Comparison of ENCODE assay signal across 24 cellular contexts in the genomic region with DNA sequence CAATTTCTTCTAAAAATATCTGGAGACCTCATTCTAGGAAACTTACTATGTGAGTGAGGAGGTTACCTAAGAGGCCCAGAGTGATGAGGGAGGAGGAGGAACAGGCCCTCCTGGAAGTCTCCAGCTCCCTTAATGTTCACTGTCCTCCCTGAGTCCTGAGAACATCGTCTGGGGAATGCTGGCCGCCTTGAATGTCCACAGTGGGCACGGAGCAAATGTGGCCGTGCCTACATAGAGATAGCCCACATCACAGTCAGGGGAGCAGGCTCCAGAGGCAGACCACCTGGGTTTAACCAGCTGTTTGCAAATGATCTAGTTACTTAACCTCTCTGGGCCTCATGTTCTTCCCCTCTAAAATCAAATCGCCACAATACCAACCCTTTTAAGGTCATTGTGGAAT.
A peak's percentile ranks its signal among the peaks of the same experiment; 100 is the strongest.
DNase-seq lines count a peak whose midpoint lies in the region; ATAC-seq, FAIRE-seq and TF ChIP-seq lines count a peak whose summit lies in the region.
"Had no signal": no experiment of that assay in that cellular context is flagged by ENCODE, and none has a peak within 500 bp of the region (broad histone marks: within the 10 kb centered on the region; RNA-seq: fewer than 3 reads in every experiment).

No MANE protein-coding gene starts in this region.

- H3K4me3 ChIP-seq in IMR-90 (ENCODE audit: insufficient read depth, low read depth, low read length) (no peak overlapping the region), H1 (ENCODE audit: extremely low read depth in 1 of 4, insufficient read depth in 2 of 4, low read depth in 3 of 4, low read length in 4 of 4) (no peak overlapping the region)
- H3K4me3 ChIP-seq: A549, GM23338, HAP-1 had no signal

- peaks cover 20% of the 10 kb centered on the region for H3K4me1 Mint-ChIP-seq in nephron

- H3K4me2 ChIP-seq in IMR-90 (ENCODE audit: low read depth, low read length) (no peak overlapping the region), H1 (ENCODE audit: insufficient read depth in 1 of 2, low read depth in 2 of 2, low read length in 2 of 2) (no peak overlapping the region)
- H3K4me2 ChIP-seq: A549, GM23338, KMS-11 had no signal

- H3K23me2 ChIP-seq in H1 (ENCODE audit: low read depth, low read length) = no peaks in the 10 kb centered on the region

- H2AFZ ChIP-seq in IMR-90 (replicated peaks; ENCODE audit: low read length, poor library complexity) = peak overlapping the region; percentile 49
- no peak overlapping the region for H2AFZ ChIP-seq in H1 (ENCODE audit: low read length)
- H2AFZ ChIP-seq: GM23338 had no signal

- dilution Hi-C loops in IMR-90 (cut with HindIII; ENCODE audit: low sequenced_read_pairs, unreplicated experiment) = no loop called here

- peaks cover 2% of the 10 kb centered on the region; the same call in 1 of the 2 replicates for H3K4me1 ChIP-seq in IMR-90 (ENCODE audit: control insufficient read depth, insufficient read depth, low read length)
- peaks cover 0 to 5% (median 1%) of the 10 kb centered on the region in 4 experiments; a peak in 1 of 7 replicates for H3K4me1 ChIP-seq in H1 (replicated peaks in 1 of 4; ENCODE audit: control insufficient read depth in 3 of 4, insufficient read depth in 4 of 4, low read length in 3 of 4)
- H3K4me1 ChIP-seq: A549 had no signal

- no peak overlapping the region for H3K14ac ChIP-seq in IMR-90 (replicated peaks; ENCODE audit: low read depth, low read length)
- H3K14ac ChIP-seq in H1 (ENCODE audit: insufficient read length) = no peak overlapping the region

- no CpG with 5 or more reads among the region's 5 CpGs for WGBS in IMR-90 (ENCODE audit: extremely low coverage in 2 of 2, insufficient read length in 1 of 2), 2 experiments
- WGBS in H1 (ENCODE audit: extremely low coverage in 1 of 2, insufficient coverage in 1 of 2, insufficient read length in 1 of 2, insufficient replicate concordance in 2 of 2, low coverage in 1 of 2, low lambda C conversion rate in 2 of 2, missing lambda C conversion rate in 1 of 2), 2 experiments = 91% methylated on average over 5 of the region's 5 CpGs; no CpG with 5 or more reads in 1 of the 2 experiments

- H3K79me1 ChIP-seq in IMR-90 (ENCODE audit: low read depth in 1 of 2, low read length in 2 of 2) = no peaks in the 10 kb centered on the region
- no peaks in the 10 kb centered on the region for H3K79me1 ChIP-seq in H1 (ENCODE audit: low read depth, low read length)

- H2BK20ac ChIP-seq in IMR-90 (ENCODE audit: low read depth, low read length) = no peak overlapping the region
- no peak overlapping the region for H2BK20ac ChIP-seq in H1 (ENCODE audit: low read length)

- H2BK5ac ChIP-seq in IMR-90 (ENCODE audit: low read depth, low read length, poor library complexity, severe bottlenecking) (no peak overlapping the region), H1 (ENCODE audit: low read depth, low read length) (no peak overlapping the region)

- H3K27me3 Mint-ChIP-seq in nephron (ENCODE audit: low read depth) = no peaks in the 10 kb centered on the region

- no peaks in the 10 kb centered on the region for H3K9me3 Mint-ChIP-seq in nephron
- H3K9me3 Mint-ChIP-seq: GM23338, HFFc6 had no signal

- peaks cover 7% of the 10 kb centered on the region; the same call in 1 of the 2 replicates for H3K9me1 ChIP-seq in IMR-90 (ENCODE audit: insufficient read depth, low read length)

- H3K23ac ChIP-seq in IMR-90 (ENCODE audit: low read depth, low read length) (no peak overlapping the region), H1 (ENCODE audit: insufficient read length) (no peak overlapping the region)

- no peak for TF ChIP-seq EP300 in H1 (IDR thresholded peaks at IDR 0.05; ENCODE audit: borderline replicate concordance in 1 of 2, low read depth in 2 of 2, low read length in 2 of 2)

- intact Hi-C loops in IMR-90 (cut with micrococcal nuclease) = loop anchor here (5.0 kb wide), 1 partner anchor 34 kb away; no protein-coding TSS in a partner anchor

- H3K27ac ChIP-seq in IMR-90 (ENCODE audit: insufficient read depth, low read length) = no peak overlapping the region
- H3K27ac ChIP-seq in H1 (ENCODE audit: low read depth, low read length) = no peak overlapping the region
- H3K27ac ChIP-seq: A549, KMS-11 had no signal

- no peak for DNase-seq in IMR-90
- no peak for DNase-seq in H1 (ENCODE audit: low read depth in 1 of 2, low spot score in 2 of 2)
- DNase-seq in middle frontal gyrus (ENCODE audit: extremely low spot score, low spot score) = no peak
- no peak for DNase-seq in epidermal melanocyte (ENCODE audit: insufficient read length, low spot score)
- DNase-seq in omental fat pad (ENCODE audit: low spot score) = no peak
- no peak for DNase-seq in LoVo (ENCODE audit: low spot score)
- DNase-seq: AML-193, HFFc6, NCI-H1092, NCI-H1417 treated with DMSO at 0.1 percent for 48 hours, NCI-H187, NCI-H2081 treated with DMSO at 0.1 percent for 48 hours, NCI-H2171, NCI-H226, NCI-H510A, NCI-H69, RPMI8226, SHP77 treated with DMSO at 0.1 percent for 48 hours had no signal

- H3K36me3 Mint-ChIP-seq in nephron (ENCODE audit: low read depth) = no peaks in the 10 kb centered on the region

- H3K18ac ChIP-seq in IMR-90 (ENCODE audit: low read depth, low read length) = no peak overlapping the region
- H3K18ac ChIP-seq in H1 (ENCODE audit: extremely low read depth, low read length) = no peak overlapping the region

- peak overlapping the region in 2 of 3 experiments; percentile 5 to 27 for H3K27ac Mint-ChIP-seq in nephron
- H3K27ac Mint-ChIP-seq: GM23338, HFFc6 had no signal

- POLR2A ChIA-PET in IMR-90 (lab: Charles Lee; ENCODE audit: unreplicated experiment) = no interaction called here
- POLR2A ChIA-PET in H1 (lab: Charles Lee; ENCODE audit: partially characterized antibody) = no interaction called here

- H3K9me3 ChIP-seq in IMR-90 (ENCODE audit: control insufficient read depth, insufficient read depth, low read length) (no peaks in the 10 kb centered on the region), H1 (ENCODE audit: insufficient read depth in 2 of 2, low read depth in 1 of 2, low read length in 1 of 2) (no peaks in the 10 kb centered on the region)
- H3K9me3 ChIP-seq: A549, HAP-1 had no signal

- no peak for TF ChIP-seq CTCF in IMR-90 (conservative IDR thresholded peaks at IDR 0.05; ENCODE audit: low read depth, low read length)
- TF ChIP-seq CTCF in H1 (IDR thresholded peaks at IDR 0.05; ENCODE audit: control extremely low read depth in 1 of 3, insufficient read depth in 1 of 3, low read depth in 1 of 3, low read length in 3 of 3) = no peak
- TF ChIP-seq CTCF in nephron (IDR thresholded peaks at IDR 0.05; ENCODE audit: unreplicated experiment in 3 of 3) = no peak
- TF ChIP-seq CTCF in omental fat pad (IDR thresholded peaks at IDR 0.05) = no peak

- no peak overlapping the region for H4K91ac ChIP-seq in IMR-90 (ENCODE audit: insufficient read depth, low read depth, low read length)
- H4K91ac ChIP-seq in H1 (replicated peaks; ENCODE audit: insufficient read length, low read length) = no peak overlapping the region

- H4K20me1 ChIP-seq in IMR-90 (ENCODE audit: insufficient read depth, low read length) = no peaks in the 10 kb centered on the region
- no peaks in the 10 kb centered on the region for H4K20me1 ChIP-seq in H1 (replicated peaks in 1 of 2; ENCODE audit: control insufficient read depth in 1 of 2, insufficient read depth in 2 of 2, low read length in 2 of 2)

- H3K56ac ChIP-seq in IMR-90 (ENCODE audit: extremely low read depth, insufficient read depth, low read length) (no peak overlapping the region), H1 (replicated peaks; ENCODE audit: insufficient read length, low read depth, low read length) (no peak overlapping the region)

- TF ChIP-seq POLR2A in IMR-90 (IDR thresholded peaks at IDR 0.05; ENCODE audit: low read depth, low read length) (no peak), H1 (IDR thresholded peaks at IDR 0.05; ENCODE audit: control extremely low read depth in 1 of 2, low read depth in 2 of 2, low read length in 2 of 2) (no peak)

- no peak overlapping the region for H2BK120ac ChIP-seq in IMR-90 (ENCODE audit: low read depth, low read length)
- no peak overlapping the region for H2BK120ac ChIP-seq in H1 (replicated peaks; ENCODE audit: low read depth, low read length)

- no peaks in the 10 kb centered on the region for H3K36me3 ChIP-seq in IMR-90 (ENCODE audit: control insufficient read depth, insufficient read depth, low read length)
- no peaks in the 10 kb centered on the region for H3K36me3 ChIP-seq in H1 (ENCODE audit: control insufficient read depth in 2 of 4, insufficient read depth in 4 of 4, low read length in 3 of 4)

- H2BK15ac ChIP-seq in IMR-90 (ENCODE audit: low read depth, low read length) (no peak overlapping the region), H1 (ENCODE audit: low read length) (no peak overlapping the region)

- H4K8ac ChIP-seq in IMR-90 (ENCODE audit: low read depth in 2 of 2, low read length in 2 of 2) (no peak overlapping the region), H1 (ENCODE audit: extremely low read depth, insufficient read depth, low read length) (peak overlapping the region; percentile 43; the same call in 1 of the 2 replicates)

- no peaks in the 10 kb centered on the region for H3K79me2 ChIP-seq in H1 (ENCODE audit: control insufficient read depth in 1 of 2, insufficient read depth in 2 of 2, low read length in 2 of 2)

- H2BK12ac ChIP-seq in H1 (ENCODE audit: low read depth, low read length) = no peak overlapping the region

- H4K5ac ChIP-seq in IMR-90 (ENCODE audit: low read depth, low read length) = no peak overlapping the region
- no peak overlapping the region for H4K5ac ChIP-seq in H1 (ENCODE audit: insufficient read length, low read depth, low read length)

- H3K4ac ChIP-seq in IMR-90 (ENCODE audit: low read depth, low read length) = no peak overlapping the region
- H3K4ac ChIP-seq in H1 (replicated peaks; ENCODE audit: insufficient read length, low read depth, low read length) = no peak overlapping the region

- H3K27me3 ChIP-seq in IMR-90 (ENCODE audit: control insufficient read depth, insufficient read depth, low read length) (peaks cover 13% of the 10 kb centered on the region), H1 (replicated peaks in 1 of 4; ENCODE audit: control insufficient read depth in 3 of 4, extremely low read depth in 1 of 4, insufficient read depth in 3 of 4, low read length in 3 of 4) (peaks cover 0 to 1% (median 0%) of the 10 kb centered on the region in 4 experiments; a peak in 1 of 7 replicates)

- CTCF ChIA-PET in IMR-90 (lab: Yijun Ruan, JAX) = no interaction called here
- CTCF ChIA-PET in H1 (lab: Charles Lee; ENCODE audit: partially characterized antibody) = interaction anchor here (1.4 to 2.5 kb wide), 2 partner anchors 33 to 102 kb away, joined by 3 to 7 read pairs; no protein-coding TSS in a partner anchor

- in situ Hi-C loops in IMR-90 (cut with MboI; ENCODE audit: low sequenced_read_pairs) = no loop called here

- no TSS peak for BruUV-seq in IMR-90 (replicated peaks; lab: Mats Ljungman, UMichigan)

- H3K4me3 Mint-ChIP-seq in nephron = no peak overlapping the region
- H3K4me3 Mint-ChIP-seq: GM23338, HFFc6 had no signal

- ATAC-seq in IMR-90 (ENCODE audit: low read depth) (no peak), omental fat pad (ENCODE audit: low FRiP score) (no peak)
- ATAC-seq: A549, GM23338 had no signal

- no peak for FAIRE-seq in H1 (lab: Jason Lieb, UNC)
- FAIRE-seq: A549, HTR-8/SVneo had no signal

- H3K9ac ChIP-seq in IMR-90 (ENCODE audit: low read depth, low read length) = no peak overlapping the region
- no peak overlapping the region; a peak in 1 of 7 replicates for H3K9ac ChIP-seq in H1 (replicated peaks in 1 of 4; ENCODE audit: extremely low read depth in 1 of 4, low read depth in 3 of 4, low read length in 3 of 4)
- H3K9ac ChIP-seq: KMS-11 had no signal

- H2AK9ac ChIP-seq in IMR-90 (replicated peaks; ENCODE audit: low read depth, low read length, poor library complexity) = peak overlapping the region; percentile 50

- TF ChIP-seq RAD21 in IMR-90 (IDR thresholded peaks at IDR 0.05; ENCODE audit: low read length) (no peak), H1 (IDR thresholded peaks at IDR 0.05 in 1 of 2, conservative IDR thresholded peaks at IDR 0.05 in 1 of 2; ENCODE audit: low read depth in 2 of 2, low read length in 2 of 2) (no peak)

- H2AK5ac ChIP-seq in IMR-90 (ENCODE audit: low read depth, low read length) (no peak overlapping the region), H1 (ENCODE audit: low read depth, low read length) (no peak overlapping the region)
